16 cellular contexts compared by ENCODE assay signal in the genomic region with DNA sequence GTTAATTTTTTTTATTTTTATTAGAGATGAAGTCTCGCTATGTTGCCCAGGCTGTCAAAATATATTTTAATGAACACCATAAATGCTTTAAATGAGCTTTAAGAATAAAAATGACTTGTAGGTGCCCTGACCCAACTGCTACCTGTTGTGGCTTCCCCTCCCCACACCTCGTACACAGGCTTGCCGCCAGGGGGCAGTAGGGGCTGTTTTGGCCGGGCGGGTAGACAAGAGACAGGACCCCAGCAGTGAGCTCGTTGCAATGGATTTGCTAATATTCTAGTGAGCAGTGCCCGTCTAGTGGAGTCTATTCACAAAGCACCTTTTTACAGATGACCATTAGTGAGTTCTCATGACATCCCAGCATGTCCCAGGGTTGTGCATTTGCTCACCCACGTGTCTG.
DNase-seq lines count a peak whose midpoint lies in the region; ATAC-seq and TF ChIP-seq lines count a peak whose summit lies in the region.
"Had no signal": no experiment of that assay in that cellular context is flagged by ENCODE, and none has a peak within 500 bp of the region (broad histone marks: within the 10 kb centered on the region; RNA-seq: fewer than 3 reads in every experiment).

No MANE protein-coding gene starts in this region.

- H3K27ac Mint-ChIP-seq in activated T-cell treated with anti-CD3 and anti-CD28 coated beads, Interleukin-2, amount 50 U/mL, for 72 hours = no peak overlapping the region
- H3K27ac Mint-ChIP-seq: activated CD8-positive, alpha-beta T cell treated with anti-CD3 and anti-CD28 coated beads, Interleukin-2, amount 10 ng/mL, durations not matched to agents 7 days and 5 days; activated naive CD4-positive, alpha-beta T cell treated with anti-CD3 and anti-CD28 coated beads, Interleukin-2, amount 50 U/mL, for 24 hours; GM23338; immature natural killer cell had no signal

- no peaks in the 10 kb centered on the region for H3K4me1 Mint-ChIP-seq in activated T-cell treated with anti-CD3 and anti-CD28 coated beads, Interleukin-2, amount 50 U/mL, for 72 hours (ENCODE audit: low read depth)
- H3K4me1 Mint-ChIP-seq: activated naive CD4-positive, alpha-beta T cell treated with anti-CD3 and anti-CD28 coated beads, Interleukin-2, amount 50 U/mL, for 24 hours; immature natural killer cell had no signal

- H3K4me3 Mint-ChIP-seq in activated T-cell treated with anti-CD3 and anti-CD28 coated beads, Interleukin-2, amount 50 U/mL, for 72 hours = no peak overlapping the region
- H3K4me3 Mint-ChIP-seq: activated CD8-positive, alpha-beta T cell treated with anti-CD3 and anti-CD28 coated beads, Interleukin-2, amount 10 ng/mL, durations not matched to agents 7 days and 5 days; activated naive CD4-positive, alpha-beta T cell treated with anti-CD3 and anti-CD28 coated beads, Interleukin-2, amount 50 U/mL, for 24 hours; GM23338; immature natural killer cell had no signal

- in situ Hi-C loops in brain microvascular endothelial cell (cut with HindIII; ENCODE audit: low pct_ligation_motif_present, low sequenced_read_pairs) = no loop called here

- no peaks in the 10 kb centered on the region for H3K27me3 ChIP-seq in brain microvascular endothelial cell (replicated peaks)
- H3K27me3 ChIP-seq in upper lobe of left lung = no peaks in the 10 kb centered on the region
- H3K27me3 ChIP-seq in esophagus muscularis mucosa = no peaks in the 10 kb centered on the region

- no peak for ATAC-seq in activated T-cell treated with anti-CD3 and anti-CD28 coated beads, Interleukin-2, amount 50 U/mL, for 72 hours (replicated peaks in 1 of 2)
- ATAC-seq in upper lobe of left lung (ENCODE audit: low FRiP score in 2 of 2) (no peak), GM18502 (IDR thresholded peaks at IDR 0.05; ENCODE audit: poor library complexity, unreplicated experiment) (no peak)
- ATAC-seq: activated CD8-positive, alpha-beta T cell treated with anti-CD3 and anti-CD28 coated beads, Interleukin-2, amount 10 ng/mL, durations not matched to agents 7 days and 5 days; gastroesophageal sphincter; GM23338; right cardiac atrium had no signal

- H3K27me3 Mint-ChIP-seq in activated T-cell treated with anti-CD3 and anti-CD28 coated beads, Interleukin-2, amount 50 U/mL, for 72 hours (ENCODE audit: low read depth) = no peaks in the 10 kb centered on the region

- H3K9me3 ChIP-seq in upper lobe of left lung = no peaks in the 10 kb centered on the region
- H3K9me3 ChIP-seq in esophagus muscularis mucosa = no peaks in the 10 kb centered on the region
- H3K9me3 ChIP-seq: gastroesophageal sphincter had no signal

- H3K27ac ChIP-seq in brain microvascular endothelial cell = no peak overlapping the region
- no peak overlapping the region for H3K27ac ChIP-seq in upper lobe of left lung
- no peak overlapping the region for H3K27ac ChIP-seq in esophagus muscularis mucosa (replicated peaks in 1 of 4)
- H3K27ac ChIP-seq: gastroesophageal sphincter had no signal

- TF ChIP-seq EP300 in upper lobe of left lung (IDR thresholded peaks at IDR 0.05) (no peak), esophagus muscularis mucosa (IDR thresholded peaks at IDR 0.05) (no peak)

- no peaks in the 10 kb centered on the region for H3K36me3 Mint-ChIP-seq in activated T-cell treated with anti-CD3 and anti-CD28 coated beads, Interleukin-2, amount 50 U/mL, for 72 hours (ENCODE audit: insufficient read depth in 2 of 2)
- H3K36me3 Mint-ChIP-seq: activated naive CD4-positive, alpha-beta T cell treated with anti-CD3 and anti-CD28 coated beads, Interleukin-2, amount 50 U/mL, for 24 hours; immature natural killer cell had no signal

- peak; percentile 74 for TF ChIP-seq CTCF in brain microvascular endothelial cell (IDR thresholded peaks at IDR 0.05; ENCODE audit: low read depth, low read length, missing control alignments)
- TF ChIP-seq CTCF in upper lobe of left lung (IDR thresholded peaks at IDR 0.05) = no peak
- TF ChIP-seq CTCF in esophagus muscularis mucosa (IDR thresholded peaks at IDR 0.05) = no peak

- H3K4me3 ChIP-seq in brain microvascular endothelial cell (ENCODE audit: low read depth, low read length) = no peak overlapping the region
- no peak overlapping the region for H3K4me3 ChIP-seq in upper lobe of left lung
- no peak overlapping the region for H3K4me3 ChIP-seq in esophagus muscularis mucosa
- H3K4me3 ChIP-seq: gastroesophageal sphincter, GM23338 had no signal

- H3K9me3 Mint-ChIP-seq in activated T-cell treated with anti-CD3 and anti-CD28 coated beads, Interleukin-2, amount 50 U/mL, for 72 hours = peaks cover 2 to 6% of the 10 kb centered on the region in 2 donors
- H3K9me3 Mint-ChIP-seq: activated naive CD4-positive, alpha-beta T cell treated with anti-CD3 and anti-CD28 coated beads, Interleukin-2, amount 50 U/mL, for 24 hours had no signal

- H3K36me3 ChIP-seq in brain microvascular endothelial cell (replicated peaks) (no peaks in the 10 kb centered on the region), upper lobe of left lung (no peaks in the 10 kb centered on the region), esophagus muscularis mucosa (no peaks in the 10 kb centered on the region)
- H3K36me3 ChIP-seq: gastroesophageal sphincter had no signal

- WGBS in upper lobe of left lung, 2 donors = 53 to 59% methylated on average over 7 to 8 of the region's 8 CpGs
- WGBS in esophagus muscularis mucosa = 59% methylated on average over 8 of the region's 8 CpGs

- TF ChIP-seq POLR2A in upper lobe of left lung (IDR thresholded peaks at IDR 0.05) (no peak), esophagus muscularis mucosa (IDR thresholded peaks at IDR 0.05; ENCODE audit: low read depth) (no peak)

- peak; percentile 29 for DNase-seq in activated T-cell treated with anti-CD3 and anti-CD28 coated beads for 48 hours (ENCODE audit: low read depth)
- DNase-seq in activated T-cell treated with anti-CD3 and anti-CD28 coated beads, Interleukin-2, amount 50 U/mL, for 72 hours = no peak
- DNase-seq in NCI-H1092 treated with DMSO at 0.1 percent for 48 hours (lab: John Stamatoyannopoulos, UW) = peak; percentile 37
- DNase-seq in brain microvascular endothelial cell = no peak
- DNase-seq in stimulated activated CD8-positive, alpha-beta memory T cell treated with anti-CD3 and anti-CD28 coated beads, Interleukin-2, amount 100 ng/mL, for 48 hours (ENCODE audit: low read depth in 2 of 2) = peak; percentile 29 to 30
- no peak for DNase-seq in upper lobe of left lung
- DNase-seq in esophagus muscularis mucosa (ENCODE audit: extremely low spot score) = no peak
- DNase-seq: activated CD8-positive, alpha-beta T cell treated with anti-CD3 and anti-CD28 coated beads, Interleukin-2, amount 10 ng/mL, durations not matched to agents 7 days and 5 days; immature natural killer cell; KG1; NCI-H146; right cardiac atrium had no signal

- intact Hi-C loops in esophagus muscularis mucosa (cut with DNase I) = no loop called here

- no peaks in the 10 kb centered on the region for H3K4me1 ChIP-seq in upper lobe of left lung
- peaks cover 0 to 5% (median 0%) of the 10 kb centered on the region in 4 donors for H3K4me1 ChIP-seq in esophagus muscularis mucosa

Comparison
In these comparisons a context has a peak if more than half of its experiments do, and no peak if none do; other contexts are left out.
1. DNase-seq: peak in activated T-cell treated with anti-CD3 and anti-CD28 coated beads for 48 hours (single experiment), NCI-H1092 treated with DMSO at 0.1 percent for 48 hours (single experiment) and stimulated activated CD8-positive, alpha-beta memory T cell treated with anti-CD3 and anti-CD28 coated beads, Interleukin-2, amount 100 ng/mL, for 48 hours (2 of 2); none in activated T-cell treated with anti-CD3 and anti-CD28 coated beads, Interleukin-2, amount 50 U/mL, for 72 hours (0 of 2), brain microvascular endothelial cell (single experiment), upper lobe of left lung (0 of 2) and esophagus muscularis mucosa (single experiment).